20 cellular contexts compared by ENCODE assay signal in the genomic region with DNA sequence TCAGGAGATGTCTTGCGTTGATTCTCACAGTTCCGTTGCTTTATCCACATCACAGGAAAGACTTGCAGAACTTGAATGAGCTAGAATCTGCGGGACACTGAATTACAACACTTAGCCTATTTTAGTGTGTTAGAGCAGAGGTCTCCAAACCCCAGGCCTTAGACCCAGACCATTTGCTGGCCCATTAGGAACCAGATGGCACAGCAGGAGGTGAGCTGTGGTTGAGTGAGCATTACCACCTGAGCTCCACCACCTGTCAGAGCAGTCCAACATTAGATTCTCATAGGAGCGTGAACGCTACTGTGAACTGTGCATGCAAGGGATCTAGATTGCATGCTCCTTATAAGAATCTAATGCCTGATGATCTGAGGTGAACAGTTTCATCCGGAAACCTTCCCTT. TPM values are rescaled to one million over a fixed set of nuclear protein-coding genes. Genes with fewer than 3 reads are reported as not detected.
DNase-seq lines count a peak whose midpoint lies in the region; ATAC-seq and FAIRE-seq lines count a peak whose summit lies in the region.
"Had no signal": no experiment of that assay in that cellular context is flagged by ENCODE, and none has a peak within 500 bp of the region (broad histone marks: within the 10 kb centered on the region; RNA-seq: fewer than 3 reads in every experiment).

No MANE protein-coding gene starts in this region.

- H3K9me3 ChIP-seq in neuronal stem cell (replicated peaks in 1 of 2; ENCODE audit: control insufficient read depth in 2 of 2, insufficient read depth in 1 of 2, low read depth in 1 of 2, low read length in 2 of 2) = peaks cover 2 to 4% of the 10 kb centered on the region in 2 donors
- H3K9me3 ChIP-seq: A549, BLaER1, HAP-1 had no signal

- no peak overlapping the region for H3K4me3 Mint-ChIP-seq in central memory CD8-positive, alpha-beta T cell
- H3K4me3 Mint-ChIP-seq: CD14-positive monocyte; CD8-positive, alpha-beta T cell had no signal

- H3K23ac ChIP-seq in neuronal stem cell (ENCODE audit: low read depth, low read length, poor library complexity) = no peak overlapping the region

- no peak for FAIRE-seq in frontal cortex (lab: Jason Lieb, UNC)
- FAIRE-seq: A549, D721Med, GM12892, GM18507 had no signal

- no peaks in the 10 kb centered on the region for H3K27me3 Mint-ChIP-seq in central memory CD8-positive, alpha-beta T cell

- H3K4me3 ChIP-seq in neuronal stem cell (ENCODE audit: low read length in 2 of 2) = no peak overlapping the region
- H3K4me3 ChIP-seq: A549, BLaER1, GM23248, HAP-1 had no signal

- H2BK5ac ChIP-seq in neuronal stem cell (ENCODE audit: low read length) = no peak overlapping the region

- no peaks in the 10 kb centered on the region for H3K4me1 ChIP-seq in neuronal stem cell (ENCODE audit: control insufficient read depth in 2 of 2, insufficient read depth in 1 of 2, low read depth in 1 of 2, low read length in 2 of 2)

- peaks cover 34% of the 10 kb centered on the region for H3K4me1 Mint-ChIP-seq in central memory CD8-positive, alpha-beta T cell

- H2BK12ac ChIP-seq in neuronal stem cell (ENCODE audit: low read length) = no peak overlapping the region

- WGBS in neuronal stem cell (ENCODE audit: extremely low coverage in 2 of 2, insufficient read length in 2 of 2, insufficient replicate concordance in 1 of 2), 2 donors = no CpG with 5 or more reads among the region's 6 CpGs

- H4K91ac ChIP-seq in neuronal stem cell (ENCODE audit: low read depth, low read length, poor library complexity) = no peak overlapping the region

- no peak overlapping the region for H3K18ac ChIP-seq in neuronal stem cell (ENCODE audit: low read length)

- H3K36me3 ChIP-seq in neuronal stem cell (replicated peaks in 1 of 2; ENCODE audit: control insufficient read depth in 2 of 2, insufficient read depth in 2 of 2, low read length in 2 of 2) = peaks cover 4 to 47% of the 10 kb centered on the region in 2 donors

- no peak for ATAC-seq in central memory CD8-positive, alpha-beta T cell (replicated peaks; ENCODE audit: extremely low read depth, poor library complexity, severe bottlenecking)
- ATAC-seq: A549; CD8-positive, alpha-beta T cell had no signal

- H2BK120ac ChIP-seq in neuronal stem cell (ENCODE audit: low read depth, low read length) = no peak overlapping the region

- H4K8ac ChIP-seq in neuronal stem cell (ENCODE audit: low read depth, low read length) = no peak overlapping the region

- H3K14ac ChIP-seq in neuronal stem cell (ENCODE audit: low read length) = no peak overlapping the region

- H3K36me3 Mint-ChIP-seq in central memory CD8-positive, alpha-beta T cell (ENCODE audit: insufficient read depth) = peaks cover 27% of the 10 kb centered on the region

- no peaks in the 10 kb centered on the region for H3K27me3 ChIP-seq in neuronal stem cell (ENCODE audit: control insufficient read depth in 3 of 3, insufficient read depth in 3 of 3, low read depth in 1 of 3, low read length in 3 of 3)
- H3K27me3 ChIP-seq: BLaER1 had no signal

- H3K79me1 ChIP-seq in neuronal stem cell (ENCODE audit: low read depth, low read length) = peaks cover 4% of the 10 kb centered on the region

- H3K27ac ChIP-seq in neuronal stem cell (replicated peaks; ENCODE audit: low read length) = no peak overlapping the region
- H3K27ac ChIP-seq: 22Rv1, A549, BLaER1, GM23248 had no signal

- no peak overlapping the region for H2AK5ac ChIP-seq in neuronal stem cell (ENCODE audit: low read depth, low read length)

- H3K4me2 ChIP-seq in neuronal stem cell (ENCODE audit: insufficient read depth, low read length, poor library complexity, severe bottlenecking) = no peak overlapping the region
- H3K4me2 ChIP-seq: A549, BLaER1 had no signal

- DNase-seq in NCI-H2171 treated with DMSO at 0.1 percent for 48 hours (lab: John Stamatoyannopoulos, UW) (peak; percentile 53), NCI-H2171 (lab: John Stamatoyannopoulos, UW) (no peak), NCI-H146 (lab: John Stamatoyannopoulos, UW) (peak; percentile 59), neuronal stem cell (ENCODE audit: low spot score) (no peak), hepatic stellate cell (ENCODE audit: low spot score) (no peak), NCI-H2227 (lab: John Stamatoyannopoulos, UW; ENCODE audit: unreplicated experiment) (no peak), frontal cortex (ENCODE audit: low spot score in 2 of 2) (no peak)
- no peak for DNase-seq in central memory CD8-positive, alpha-beta T cell (ENCODE audit: low spot score in 2 of 2)
- DNase-seq: CD8-positive, alpha-beta T cell; COR-L47; GDM1; GM23248 had no signal

- H2AFZ ChIP-seq in neuronal stem cell (ENCODE audit: low read length) = no peak overlapping the region
- H2AFZ ChIP-seq: GM23248 had no signal

- H3K4ac ChIP-seq in neuronal stem cell (ENCODE audit: low read length) = no peak overlapping the region

- no peaks in the 10 kb centered on the region for H3K9me3 Mint-ChIP-seq in central memory CD8-positive, alpha-beta T cell
- H3K9me3 Mint-ChIP-seq: CD14-positive monocyte; CD8-positive, alpha-beta T cell had no signal

- peak overlapping the region; percentile 12 for H3K9ac ChIP-seq in neuronal stem cell (ENCODE audit: low read depth, low read length, poor library complexity)
- H3K9ac ChIP-seq: BLaER1, GM23248 had no signal

- H3K27ac Mint-ChIP-seq in central memory CD8-positive, alpha-beta T cell (ENCODE audit: low read depth) = peak overlapping the region; percentile 26
- H3K27ac Mint-ChIP-seq: CD14-positive monocyte; CD8-positive, alpha-beta T cell had no signal

- H2BK15ac ChIP-seq in neuronal stem cell (ENCODE audit: low read length) = no peak overlapping the region

RNA-seq across cellular contexts. Expression of a gene that starts 3.8 kb away (rescaled TPM):
- polyA plus RNA-seq in neuronal stem cell (2013, experiment 1 of 2) = 45.6 TPM
- polyA plus RNA-seq in neuronal stem cell (2013, experiment 2 of 2) = 46.4 TPM
- 90.9 TPM for total RNA-seq in frontal cortex

RNA-seq across cellular contexts. Expression of a gene that starts 4.0 kb away (rescaled TPM):
- polyA plus RNA-seq in neuronal stem cell (2013, experiment 1 of 2) = 57.4 TPM
- 58.7 TPM for polyA plus RNA-seq in neuronal stem cell (2013, experiment 2 of 2)
- total RNA-seq in frontal cortex = 19.6 TPM

RNA-seq across cellular contexts. Expression of a gene that starts 30.0 kb away (rescaled TPM):
- polyA plus RNA-seq in neuronal stem cell (2013, experiment 1 of 2) = 7.8 TPM
- 7.9 TPM for polyA plus RNA-seq in neuronal stem cell (2013, experiment 2 of 2)
- 9.8 TPM for total RNA-seq in frontal cortex

RNA-seq across cellular contexts. Expression of a gene that starts 30.1 kb away (rescaled TPM):
- 13.1 TPM for polyA plus RNA-seq in neuronal stem cell (2013, experiment 1 of 2)
- polyA plus RNA-seq in neuronal stem cell (2013, experiment 2 of 2) = 12.7 TPM
- 16.7 TPM for total RNA-seq in frontal cortex

RNA-seq across cellular contexts. Expression of a gene that starts 43.3 kb away (rescaled TPM):
- polyA plus RNA-seq in neuronal stem cell (2013, experiment 1 of 2) = 1.7 TPM
- polyA plus RNA-seq in neuronal stem cell (2013, experiment 2 of 2) = 1.9 TPM
- total RNA-seq in frontal cortex = 4.5 TPM
- total RNA-seq: GM23248 had no signal
- polyA plus RNA-seq: GM23248 had no signal

Comparison
In these comparisons a context has a peak if more than half of its experiments do, and no peak if none do; other contexts are left out.
1. DNase-seq: peak in NCI-H2171 treated with DMSO at 0.1 percent for 48 hours (single experiment) and NCI-H146 (single experiment); none in NCI-H2171 (single experiment), central memory CD8-positive, alpha-beta T cell (0 of 2), neuronal stem cell (single experiment), hepatic stellate cell (single experiment), NCI-H2227 (single experiment) and frontal cortex (0 of 2).